In the genomic region with DNA sequence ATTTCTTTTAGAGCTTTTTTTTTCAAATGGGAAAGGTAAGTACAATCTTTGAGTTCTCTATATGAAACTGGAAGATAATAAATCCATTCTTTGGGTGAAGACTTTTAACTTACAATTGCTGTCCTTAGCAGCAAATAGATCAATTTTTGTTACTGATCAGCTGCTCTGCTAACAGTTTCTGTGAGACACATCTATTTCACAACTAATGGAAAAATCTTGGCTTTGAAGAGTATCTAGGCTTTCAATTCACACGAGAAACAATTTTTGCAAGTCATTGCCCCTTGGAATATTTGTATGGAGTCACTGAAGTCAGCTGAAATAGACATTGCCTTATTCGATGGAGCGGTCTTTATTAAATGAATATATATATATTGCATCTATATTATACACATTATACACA, we compare ENCODE assay signal across 31 cellular contexts. TPM values are rescaled to one million over a fixed set of nuclear protein-coding genes. Genes with fewer than 3 reads are reported as not detected.
"Had no signal": no experiment of that assay in that cellular context is flagged by ENCODE, and none has a peak within 500 bp of the region (broad histone marks: within the 10 kb centered on the region; RNA-seq: fewer than 3 reads in every experiment).

No MANE protein-coding gene starts in this region.

- H3K36me3 ChIP-seq: brain microvascular endothelial cell, esophagus muscularis mucosa, gastrocnemius medialis, WERI-Rb-1 had no signal

- H3K27ac ChIP-seq: brain microvascular endothelial cell, coronary artery, dorsolateral prefrontal cortex, esophagus muscularis mucosa, foreskin keratinocyte, gastrocnemius medialis, WERI-Rb-1 had no signal

- DNase-seq: activated B cell treated with CpG ODN at 0.5 μM for 24 hours; activated CD4-positive, alpha-beta T cell treated with anti-CD3 and anti-CD28 coated beads for 48 hours; activated CD4-positive, alpha-beta T cell treated with anti-CD3 and anti-CD28 coated beads, Interleukin-2, amount 50 U/mL, for 1 hour; activated CD4-positive, alpha-beta T cell treated with anti-CD3 and anti-CD28 coated beads, Interleukin-2, amount 50 U/mL, for 48 hours; activated CD8-positive, alpha-beta memory T cell treated with anti-CD3 and anti-CD28 coated beads for 24 hours; activated CD8-positive, alpha-beta T cell treated with anti-CD3 and anti-CD28 coated beads for 36 hours; activated effector memory CD4-positive, alpha-beta T cell treated with Interleukin-2 at 50 U/mL for 16 hours; activated gamma-delta T cell treated with Interleukin-2 at 50 U/mL for 16 hours; activated naive CD4-positive, alpha-beta T cell treated with anti-CD3 and anti-CD28 coated beads, Interleukin-2, amount 50 U/mL, for 16 hours; activated naive CD4-positive, alpha-beta T cell treated with Interleukin-2 at 50 U/mL for 16 hours; activated T-cell treated with anti-CD3 and anti-CD28 coated beads, Interleukin-2, amount 50 U/mL, for 4 hours; amniotic stem cell; anterior cingulate cortex; brain microvascular endothelial cell; dorsolateral prefrontal cortex; effector memory CD4-positive, alpha-beta T cell; endodermal cell; foreskin keratinocyte; gastrocnemius medialis; glutamatergic neuron; T-helper 1 cell; T-helper 17 cell; T1000; WERI-Rb-1 had no signal

- FAIRE-seq: astrocyte, bronchial epithelial cell had no signal

- H3K27me3 ChIP-seq: brain microvascular endothelial cell, dorsolateral prefrontal cortex, esophagus muscularis mucosa, gastrocnemius medialis had no signal

- H3K9me3 ChIP-seq: esophagus muscularis mucosa, gastrocnemius medialis had no signal

- H3K4me1 ChIP-seq: esophagus muscularis mucosa, foreskin keratinocyte, gastrocnemius medialis had no signal

- H3K4me3 ChIP-seq: coronary artery, dorsolateral prefrontal cortex, esophagus muscularis mucosa, gastrocnemius medialis had no signal

- ATAC-seq: activated CD4-positive, CD25-positive, alpha-beta regulatory T cell treated with anti-CD3 and anti-CD28 coated beads, Interleukin-2, amount 50 U/mL, for 24 hours; activated CD8-positive, alpha-beta T cell treated with anti-CD3 and anti-CD28 coated beads for 36 hours; activated T-cell treated with anti-CD3 and anti-CD28 coated beads, Interleukin-2, amount 50 U/mL, for 4 hours; activated T-helper 17 cell treated with anti-CD3 and anti-CD28 coated beads, Interleukin-2, amount 50 U/mL, for 72 hours; foreskin keratinocyte; gastrocnemius medialis; T-helper 17 cell had no signal

RNA-seq across cellular contexts. Expression of gene ARG1, which starts 20.5 kb away (rescaled TPM):
- total RNA-seq: activated B cell treated with CpG ODN at 0.5 μM for 24 hours; activated CD8-positive, alpha-beta T cell treated with anti-CD3 and anti-CD28 coated beads for 36 hours; activated T-helper 17 cell treated with anti-CD3 and anti-CD28 coated beads, Interleukin-2, amount 50 U/mL, for 72 hours; astrocyte; bronchial epithelial cell; endodermal cell; epithelial cell of proximal tubule; foreskin keratinocyte; T-helper 17 cell had no signal
- polyA plus RNA-seq: foreskin keratinocyte had no signal
